ENCODE assay signal across 8 cellular contexts in genomic region chr12:122974892-122975789, GRCh38. TPM values are rescaled to one million over a fixed set of nuclear protein-coding genes. Genes with fewer than 3 reads are reported as not detected.
A peak's percentile ranks its signal among the peaks of the same experiment; 100 is the strongest.
DNase-seq lines count a peak whose midpoint lies in the region; ATAC-seq lines count a peak whose summit lies in the region.

OGFOD2 (plus strand) TSS chr12:122975244; CDS start chr12:122975252, 8 bp downstream.

- H2BK120ac ChIP-seq in mesenchymal stem cell (ENCODE audit: low read depth, low read length): peak within 1 kb of the TSS; percentile 94

- H3K9me3 Mint-ChIP-seq in effector memory CD8-positive, alpha-beta T cell: no peaks in the 10 kb centered on the region

- peak within 1 kb of the TSS; percentile 94 to 98 for H3K4me3 ChIP-seq in mesenchymal stem cell (ENCODE audit: insufficient read depth in 1 of 2, low read depth in 1 of 2, low read length in 2 of 2)

- peak within 1 kb of the TSS; percentile 100 for H3K9ac ChIP-seq in mesenchymal stem cell (ENCODE audit: low read length)

- peak; percentile 97 for DNase-seq in COLO668 (lab: John Stamatoyannopoulos, UW; ENCODE audit: unreplicated experiment)
- peak; percentile 89 for DNase-seq in HT-29 (ENCODE audit: low spot score)
- DNase-seq in NK-92 treated with Interleukin-12 subunit alpha and Interleukin-12 subunit beta, amount 100 ng/mL, for 24 hours (lab: John Stamatoyannopoulos, UW): peak; percentile 83
- DNase-seq in effector memory CD8-positive, alpha-beta T cell: peak; percentile 91 to 93 (median 93)
- peak; percentile 94 for DNase-seq in mesenchymal stem cell
- peak; percentile 91 for DNase-seq in stimulated activated CD8-positive, alpha-beta memory T cell treated with anti-CD3 and anti-CD28 coated beads, Interleukin-12 subunit alpha, Interleukin-12 subunit beta, amount 100 ng/mL, for 24 hours (ENCODE audit: extremely low read depth)

- H4K8ac ChIP-seq in mesenchymal stem cell (ENCODE audit: low read length): peak within 1 kb of the TSS; percentile 99

- under 1% methylated on average over 61 of the region's 66 CpGs for WGBS in mesenchymal stem cell

- CTCF ChIA-PET in activated CD8-positive, alpha-beta memory T cell treated with anti-CD3 and anti-CD28 coated beads for 36 hours (lab: Charles Lee): interaction anchor here (0.6 to 0.8 kb wide), 3 partner anchors 114 to 1876 kb away, joined by 3 to 5 read pairs (median 4); partner anchors contain the start of genes MPHOSPH9 and MTRFR

- peak within 1 kb of the TSS; percentile 99 for H2BK15ac ChIP-seq in mesenchymal stem cell (ENCODE audit: low read depth, poor library complexity, severe bottlenecking)

- H3K36me3 ChIP-seq in mesenchymal stem cell (ENCODE audit: control insufficient read depth in 1 of 2, insufficient read depth in 2 of 2, low read depth in 1 of 2, low read length in 2 of 2): peaks cover 13 to 31% of the 10 kb centered on the region in 2 experiments

- H3K14ac ChIP-seq in mesenchymal stem cell (ENCODE audit: low read length in 2 of 2): peak within 1 kb of the TSS in 1 of 2 experiments; percentile 96

- H3K36me3 Mint-ChIP-seq in effector memory CD8-positive, alpha-beta T cell (ENCODE audit: insufficient read depth): peaks cover 15% of the 10 kb centered on the region

- peak within 1 kb of the TSS; percentile 95 for H2BK5ac ChIP-seq in mesenchymal stem cell (ENCODE audit: low read depth, low read length, poor library complexity, severe bottlenecking)

- peak within 1 kb of the TSS; percentile 98 to 99 for H3K27ac Mint-ChIP-seq in effector memory CD8-positive, alpha-beta T cell

- H2AK5ac ChIP-seq in mesenchymal stem cell (ENCODE audit: low read length, severe bottlenecking): peak within 1 kb of the TSS; percentile 72

- peaks cover 39% of the 10 kb centered on the region for H3K4me1 ChIP-seq in mesenchymal stem cell (ENCODE audit: control insufficient read depth, insufficient read depth, low read depth, low read length)

- H3K79me1 ChIP-seq in mesenchymal stem cell (replicated peaks; ENCODE audit: low read length, poor library complexity, severe bottlenecking): peaks cover 34% of the 10 kb centered on the region

- H3K4me3 Mint-ChIP-seq in effector memory CD8-positive, alpha-beta T cell: peak within 1 kb of the TSS; percentile 98 to 99

- peak; percentile 56 for ATAC-seq in GM21360 (IDR thresholded peaks at IDR 0.05; ENCODE audit: unreplicated experiment)
- peak; percentile 84 for ATAC-seq in effector memory CD8-positive, alpha-beta T cell (replicated peaks)

- peak within 1 kb of the TSS; percentile 95 to 100 for H3K18ac ChIP-seq in mesenchymal stem cell (ENCODE audit: low read depth in 1 of 2, low read length in 2 of 2)

- no peaks in the 10 kb centered on the region for H3K27me3 ChIP-seq in mesenchymal stem cell (ENCODE audit: control insufficient read depth in 1 of 2, insufficient read depth in 1 of 2, low read length in 2 of 2)

- H3K4ac ChIP-seq in mesenchymal stem cell (ENCODE audit: low read depth in 1 of 2, low read length in 2 of 2): peak within 1 kb of the TSS; percentile 99

- peaks cover 22 to 24% of the 10 kb centered on the region in 2 donors for H3K4me1 Mint-ChIP-seq in effector memory CD8-positive, alpha-beta T cell (ENCODE audit: low read depth in 2 of 2)

- peak within 1 kb of the TSS; percentile 98 for H2AFZ ChIP-seq in mesenchymal stem cell (ENCODE audit: low read depth, low read length)

- peak within 1 kb of the TSS in 1 of 2 experiments; percentile 99 for H3K23ac ChIP-seq in mesenchymal stem cell (ENCODE audit: low read length in 2 of 2)

- no peaks in the 10 kb centered on the region for H3K27me3 Mint-ChIP-seq in effector memory CD8-positive, alpha-beta T cell

- POLR2A ChIA-PET in activated CD8-positive, alpha-beta memory T cell treated with anti-CD3 and anti-CD28 coated beads for 36 hours (lab: Charles Lee): interaction anchor here (0.6 to 2.1 kb wide), 7 partner anchors 9 to 809 kb away, joined by 3 to 17 read pairs (median 3); partner anchors contain the start of gene ABCB9

- H4K91ac ChIP-seq in mesenchymal stem cell (ENCODE audit: low read length): peak within 1 kb of the TSS; percentile 100

- H2BK12ac ChIP-seq in mesenchymal stem cell (ENCODE audit: low read length in 2 of 2): peak within 1 kb of the TSS; percentile 59 to 79

- peak within 1 kb of the TSS; percentile 85 for H3K4me2 ChIP-seq in mesenchymal stem cell (ENCODE audit: low read length, poor library complexity, severe bottlenecking)

- H3K9me3 ChIP-seq in mesenchymal stem cell (ENCODE audit: control insufficient read depth, low read length): no peaks in the 10 kb centered on the region

- H3K27ac ChIP-seq in mesenchymal stem cell (ENCODE audit: low read length, poor library complexity, severe bottlenecking): peak within 1 kb of the TSS; percentile 99

RNA-seq across cellular contexts. Expression of gene OGFOD2, which starts in this region (rescaled TPM):
- total RNA-seq in HT-29 (2014; rRNA removed; shearing (Covaris generic)): 40.5 and 52.0 TPM in 2 replicates
- 10 to 100 TPM; 28.7 to 30.8 TPM for total RNA-seq in activated CD8-positive, alpha-beta memory T cell treated with anti-CD3 and anti-CD28 coated beads for 36 hours
- polyA plus RNA-seq in mesenchymal stem cell (2013, experiment 1 of 2): 5.8 TPM
- polyA plus RNA-seq in mesenchymal stem cell (2013, experiment 2 of 2): 6.2 TPM

Comparison
In these comparisons a context has a peak if more than half of its experiments do, and no peak if none do; other contexts are left out.
1. Peak in every context shown above with its lines: DNase-seq, ATAC-seq, H3K4me3 ChIP-seq and H3K27ac ChIP-seq.